ENCODE assay signal across 35 cellular contexts in genomic region chr14:38751459-38751858, GRCh38.
"Had no signal": no experiment of that assay in that cellular context is flagged by ENCODE, and none has a peak within 500 bp of the region (broad histone marks: within the 10 kb centered on the region; RNA-seq: fewer than 3 reads in every experiment).

No MANE protein-coding gene starts in this region.

- H3K27me3 ChIP-seq: MG63 had no signal

- H3K9me3 ChIP-seq: MG63 had no signal

- H3K36me3 ChIP-seq: MG63 had no signal

- DNase-seq: Karpas-422, Kasumi-1, MG63, MM.1S, MV-4-11, NCI-H1048, NCI-H1092, NCI-H1092 treated with DMSO at 0.1 percent for 48 hours, NCI-H1105, NCI-H1105 treated with DMSO at 0.1 percent for 48 hours, NCI-H1417, NCI-H1417 treated with DMSO at 0.1 percent for 48 hours, NCI-H1436, NCI-H1436 treated with DMSO at 0.1 percent for 48 hours, NCI-H146, NCI-H1694, NCI-H1694 treated with DMSO at 0.1 percent for 48 hours, NCI-H187, NCI-H187 treated with DMSO at 0.1 percent for 48 hours, NCI-H1930, NCI-H2029, NCI-H2029 treated with DMSO at 0.1 percent for 48 hours, NCI-H2081, NCI-H2081 treated with DMSO at 0.1 percent for 48 hours, NCI-H2107, NCI-H2171, NCI-H2171 treated with DMSO at 0.1 percent for 48 hours, NCI-H2227 treated with DMSO at 0.1 percent for 48 hours, NCI-H226, NCI-H345, NCI-H446, NCI-H446 treated with DMSO at 0.1 percent for 48 hours, NCI-H510A, NCI-H510A treated with DMSO at 0.1 percent for 48 hours, NCI-H524 had no signal

- H3K4me3 ChIP-seq: MG63 had no signal
